Comparison of ENCODE assay signal across 8 cellular contexts in the genomic region with DNA sequence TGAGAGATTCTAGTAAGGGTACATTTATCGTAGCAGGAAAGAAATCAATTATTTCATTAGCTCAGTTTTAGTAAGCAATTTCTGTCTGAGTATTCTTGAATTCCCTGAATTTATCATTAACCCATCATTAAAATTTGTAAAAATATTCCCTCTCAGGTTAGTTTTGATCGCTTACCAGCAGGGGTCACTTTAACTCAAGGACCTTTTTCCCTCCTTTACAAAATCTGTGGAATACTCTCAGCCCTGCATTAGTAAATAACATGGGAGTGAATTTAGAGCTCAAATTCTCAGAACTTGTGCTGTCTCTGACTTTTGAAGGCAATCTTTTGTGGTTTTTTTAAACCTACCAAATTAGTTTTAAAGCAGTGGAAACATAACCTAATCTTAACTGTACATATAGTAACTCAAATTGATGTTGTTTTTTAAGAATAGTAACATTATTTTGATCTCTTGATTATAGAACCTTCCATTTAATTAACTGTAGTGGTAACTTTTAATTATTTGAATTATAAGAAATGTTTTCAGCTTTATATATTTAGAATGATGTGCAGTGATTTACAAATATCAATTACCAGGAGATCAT.
DNase-seq lines count a peak whose midpoint lies in the region; ATAC-seq and TF ChIP-seq lines count a peak whose summit lies in the region.

No MANE protein-coding gene starts in this region.

- no peaks in the 10 kb centered on the region for H3K4me1 Mint-ChIP-seq in neural progenitor cell

- TF ChIP-seq CTCF in coronary artery (IDR thresholded peaks at IDR 0.05) (peak; percentile 18), neural progenitor cell (IDR thresholded peaks at IDR 0.05) (peak; percentile 71)

- H4K20me1 ChIP-seq in neural progenitor cell (ENCODE audit: low read depth), result no peaks in the 10 kb centered on the region

- no peak overlapping the region for H3K9ac ChIP-seq in neural progenitor cell

- no peaks in the 10 kb centered on the region for H3K27me3 ChIP-seq in neural progenitor cell

- H3K4me3 Mint-ChIP-seq in neural progenitor cell, result no peak overlapping the region

- DNase-seq in NCI-H146 (lab: John Stamatoyannopoulos, UW) (peak; percentile 34), NCI-H146 treated with DMSO at 0.1 percent for 48 hours (lab: John Stamatoyannopoulos, UW; ENCODE audit: unreplicated experiment) (no peak), NCI-H2227 (lab: John Stamatoyannopoulos, UW; ENCODE audit: unreplicated experiment) (peak; percentile 56), coronary artery (ENCODE audit: low spot score) (no peak), neural progenitor cell (ENCODE audit: low spot score) (peak; percentile 52)
- no peak for DNase-seq in activated naive CD4-positive, alpha-beta T cell (lab: John Stamatoyannopoulos, UW)
- DNase-seq in NK-92 treated with Interleukin-12 subunit alpha and Interleukin-12 subunit beta, amount 100 ng/mL, for 24 hours (lab: John Stamatoyannopoulos, UW), result no peak

- no peaks in the 10 kb centered on the region for H3F3A ChIP-seq in neural progenitor cell (ENCODE audit: low read depth)

- H3K4me1 ChIP-seq in neural progenitor cell, result no peaks in the 10 kb centered on the region

- H3K9me3 ChIP-seq in neural progenitor cell (ENCODE audit: low read depth), result no peaks in the 10 kb centered on the region

- H3K4me2 ChIP-seq in neural progenitor cell, result no peak overlapping the region

- H3K27ac Mint-ChIP-seq in neural progenitor cell, result no peak overlapping the region

- H3K27me3 Mint-ChIP-seq in neural progenitor cell (ENCODE audit: insufficient read depth, low read depth), result no peaks in the 10 kb centered on the region

- H3K36me3 ChIP-seq in neural progenitor cell, result no peaks in the 10 kb centered on the region

- H3K79me2 ChIP-seq in neural progenitor cell (ENCODE audit: low read depth), result no peaks in the 10 kb centered on the region

- no peak overlapping the region for H2AFZ ChIP-seq in neural progenitor cell (replicated peaks)

- H3K36me3 Mint-ChIP-seq in neural progenitor cell, result peaks cover 3% of the 10 kb centered on the region

- H3K4me3 ChIP-seq in coronary artery (no peak overlapping the region), neural progenitor cell (no peak overlapping the region)

- no peak overlapping the region for H3K27ac ChIP-seq in coronary artery
- no peak overlapping the region for H3K27ac ChIP-seq in neural progenitor cell

- no peaks in the 10 kb centered on the region for H3K9me3 Mint-ChIP-seq in neural progenitor cell

- ATAC-seq in HG02884 (IDR thresholded peaks at IDR 0.05; ENCODE audit: unreplicated experiment), result no peak

Comparison
In these comparisons a context has a peak if more than half of its experiments do, and no peak if none do; other contexts are left out.
1. DNase-seq: peak in NCI-H146 (single experiment), NCI-H2227 (single experiment) and neural progenitor cell (single experiment); none in NCI-H146 treated with DMSO at 0.1 percent for 48 hours (single experiment), coronary artery (single experiment), activated naive CD4-positive, alpha-beta T cell (0 of 4) and NK-92 treated with Interleukin-12 subunit alpha and Interleukin-12 subunit beta, amount 100 ng/mL, for 24 hours (single experiment).